20 cellular contexts compared by ENCODE assay signal in the genomic region with DNA sequence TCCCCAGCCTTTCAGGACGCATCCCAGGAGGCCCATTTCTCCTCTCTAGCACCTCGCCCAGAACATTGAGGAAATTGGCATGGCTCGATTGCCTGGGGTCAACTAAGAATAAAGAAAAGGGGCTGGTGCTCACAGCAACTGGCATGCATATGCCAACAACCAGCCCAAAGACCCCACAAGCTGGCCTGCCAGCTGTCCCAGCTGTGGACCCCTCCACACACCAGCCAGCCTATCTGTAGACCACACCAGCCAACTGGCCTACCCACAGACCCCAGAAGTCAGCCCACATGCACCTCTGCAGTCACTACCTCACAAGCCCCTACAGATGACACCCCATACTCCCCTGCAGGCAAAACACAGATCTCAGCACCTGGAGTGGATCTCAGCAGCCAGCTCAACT.
"Had no signal": no experiment of that assay in that cellular context is flagged by ENCODE, and none has a peak within 500 bp of the region (broad histone marks: within the 10 kb centered on the region; RNA-seq: fewer than 3 reads in every experiment).

No MANE protein-coding gene starts in this region.

- H3K4me3 ChIP-seq: colonic mucosa, hepatocyte, lower lobe of right lung, tibial nerve had no signal

- H3K4me1 Mint-ChIP-seq: brain had no signal

- H3K4me1 ChIP-seq: colonic mucosa, foreskin keratinocyte, lower lobe of right lung, tibial nerve had no signal

- ATAC-seq: foreskin keratinocyte; left colon; lower lobe of right lung; natural killer cell treated with Interleukin-12 subunit alpha and Interleukin-12 subunit beta and Interleukin-15 and Interleukin-18, amount 100 ng/mL, for 72 hours had no signal

- H3K4me3 Mint-ChIP-seq: activated naive CD8-positive, alpha-beta T cell; natural killer cell treated with Interleukin-12 subunit alpha and Interleukin-12 subunit beta and Interleukin-15 and Interleukin-18, amount 100 ng/mL, for 72 hours; T-helper 2 cell treated with Interferon-gamma antibody and Interleukin-4, amounts not matched to agents 5 μg/mL and 100 μg/mL, for 36 hours had no signal

- DNase-seq: activated CD4-positive, alpha-beta T cell treated with anti-CD3 and anti-CD28 coated beads, Interleukin-2, amount 50 U/mL, for 4 hours; activated T-cell treated with anti-CD3 and anti-CD28 coated beads, Interleukin-2, amount 50 U/mL, for 1 hour; central memory CD4-positive, alpha-beta T cell; colonic mucosa; foreskin keratinocyte; lower lobe of right lung; SK-N-SH; stimulated activated CD4-positive, alpha-beta T cell treated with anti-CD3 and anti-CD28 coated beads, Interleukin-12 subunit alpha, Interleukin-12 subunit beta, amount 100 ng/mL, for 4 hours; stimulated activated CD4-positive, alpha-beta T cell treated with anti-CD3 and anti-CD28 coated beads, Interleukin-1b, Interleukin-23, amount 100 ng/mL, for 48 hours; stimulated activated naive CD4-positive, alpha-beta T cell treated with Interleukin-2 at 50 U/mL for 16 hours; substantia nigra had no signal

- H3K27ac ChIP-seq: colonic mucosa, foreskin keratinocyte, hepatocyte, lower lobe of right lung, neutrophil, tibial nerve had no signal

- H3K27ac Mint-ChIP-seq: activated T-helper 2 cell treated with anti-CD3 and anti-CD28 coated beads, Interferon-gamma antibody, Interleukin-2, Interleukin-4, amounts not matched to agents 10 μg/mL and 5 μg/mL and 100 μg/mL, durations not matched to agents 14 hours and 24 hours and 36 hours; brain; natural killer cell treated with Interleukin-12 subunit alpha and Interleukin-12 subunit beta and Interleukin-15 and Interleukin-18, amount 100 ng/mL, for 72 hours; T-helper 2 cell treated with Interferon-gamma antibody and Interleukin-4, amounts not matched to agents 5 μg/mL and 100 μg/mL, for 36 hours had no signal

- H3K9me3 ChIP-seq: colonic mucosa, neutrophil, SK-N-SH had no signal

- H3K36me3 ChIP-seq: colonic mucosa, lower lobe of right lung, neutrophil, tibial nerve had no signal

- H3K4me2 ChIP-seq: hepatocyte, SK-N-SH had no signal

- H3K27me3 ChIP-seq: colonic mucosa, foreskin keratinocyte, hepatocyte, neutrophil, tibial nerve had no signal

- H2AFZ ChIP-seq: hepatocyte had no signal

- H3K27me3 Mint-ChIP-seq: activated naive CD8-positive, alpha-beta T cell; natural killer cell treated with Interleukin-12 subunit alpha and Interleukin-12 subunit beta and Interleukin-15 and Interleukin-18, amount 100 ng/mL, for 72 hours had no signal

- H3K79me2 ChIP-seq: hepatocyte had no signal
